In the genomic region with DNA sequence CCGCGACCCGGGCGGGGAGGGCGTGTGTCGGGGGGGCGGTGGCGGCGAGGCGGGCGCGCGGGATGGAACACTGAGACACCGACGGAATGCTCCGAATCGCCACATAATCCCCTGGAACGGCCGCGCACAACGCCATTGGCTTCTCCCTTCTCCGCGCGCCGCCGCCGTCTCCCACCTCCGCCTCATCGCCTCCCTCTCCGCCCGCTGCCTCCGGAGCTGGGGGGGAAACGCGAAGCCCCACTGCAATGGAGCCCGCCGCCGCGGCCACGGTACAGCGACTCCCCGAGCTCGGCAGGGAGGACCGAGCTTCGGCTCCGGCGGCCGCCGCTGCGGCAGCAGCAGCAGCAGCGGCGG, we compare ENCODE assay signal across 8 cellular contexts. TPM values are rescaled to one million over a fixed set of nuclear protein-coding genes. Genes with fewer than 3 reads are reported as not detected.
A peak's percentile ranks its signal among the peaks of the same experiment; 100 is the strongest.
DNase-seq lines count a peak whose midpoint lies in the region; ATAC-seq and TF ChIP-seq lines count a peak whose summit lies in the region.

Gene PHLPP1, plus strand, starts transcription at position 103 of the 354 bp plus-strand sequence. Its CDS starts 143 bp downstream, at position 246.

- peak within 1 kb of the TSS; percentile 94 for H2AK5ac ChIP-seq in neuronal stem cell (ENCODE audit: low read depth, low read length)

- peak within 1 kb of the TSS; percentile 73 for H3K4me3 Mint-ChIP-seq in GM23338
- H3K4me3 Mint-ChIP-seq in endothelial cell (ENCODE audit: unreplicated experiment) = peak within 1 kb of the TSS; percentile 87

- H3K9me3 Mint-ChIP-seq in GM23338 (peaks cover 6% of the 10 kb centered on the region; the same call in 1 of the 3 replicates), endothelial cell (ENCODE audit: unreplicated experiment) (no peaks in the 10 kb centered on the region)

- peak within 1 kb of the TSS; percentile 87 for H2BK120ac ChIP-seq in neuronal stem cell (ENCODE audit: low read depth, low read length)

- peak within 1 kb of the TSS; percentile 96 for H3K27ac Mint-ChIP-seq in GM23338
- peak within 1 kb of the TSS; percentile 90 for H3K27ac Mint-ChIP-seq in endothelial cell (ENCODE audit: unreplicated experiment)

- peak within 1 kb of the TSS; percentile 97 for H2BK12ac ChIP-seq in neuronal stem cell (ENCODE audit: low read length)

- H3K9me3 ChIP-seq in OCI-LY1 (ENCODE audit: low read length) = no peaks in the 10 kb centered on the region
- no peaks in the 10 kb centered on the region for H3K9me3 ChIP-seq in neuronal stem cell (replicated peaks in 1 of 2; ENCODE audit: control insufficient read depth in 2 of 2, insufficient read depth in 1 of 2, low read depth in 1 of 2, low read length in 2 of 2)

- peak within 1 kb of the TSS; percentile 100 for H3K18ac ChIP-seq in neuronal stem cell (ENCODE audit: low read length)

- peaks cover 30% of the 10 kb centered on the region for H3K4me1 ChIP-seq in GM23338 (ENCODE audit: insufficient read depth)
- H3K4me1 ChIP-seq in OCI-LY1 (ENCODE audit: insufficient read depth, low read length, severe bottlenecking) = peaks cover 33% of the 10 kb centered on the region
- peaks cover 3 to 10% of the 10 kb centered on the region in 2 donors for H3K4me1 ChIP-seq in neuronal stem cell (ENCODE audit: control insufficient read depth in 2 of 2, insufficient read depth in 1 of 2, low read depth in 1 of 2, low read length in 2 of 2)

- peak within 1 kb of the TSS; percentile 24 for H2BK15ac ChIP-seq in neuronal stem cell (ENCODE audit: low read length)

- peak; percentile 77 for DNase-seq in GM13977 (ENCODE audit: low spot score)
- DNase-seq in GM23338 (ENCODE audit: low spot score) = no peak
- DNase-seq in endothelial cell (ENCODE audit: low spot score) = no peak
- DNase-seq in neuronal stem cell (ENCODE audit: low spot score) = no peak
- DNase-seq in SW480 (ENCODE audit: low spot score) = no peak
- no peak for DNase-seq in activated CD4-positive, alpha-beta T cell treated with anti-CD3 and anti-CD28 coated beads for 48 hours

- H3K79me2 ChIP-seq in GM23338 (replicated peaks; ENCODE audit: insufficient read depth) = peaks cover 35% of the 10 kb centered on the region
- peaks cover 13% of the 10 kb centered on the region for H3K79me2 ChIP-seq in OCI-LY1 (ENCODE audit: insufficient read depth, low read length)

- H2BK5ac ChIP-seq in neuronal stem cell (ENCODE audit: low read length) = peak within 1 kb of the TSS; percentile 75

- H3K4me3 ChIP-seq in GM23338 (peak within 1 kb of the TSS; percentile 65), OCI-LY1 (ENCODE audit: low read depth, low read length, poor library complexity, severe bottlenecking) (peak within 1 kb of the TSS; percentile 74), neuronal stem cell (ENCODE audit: low read length in 2 of 2) (peak within 1 kb of the TSS; percentile 94 to 98)

- no CpG with 5 or more reads among the region's 51 CpGs for WGBS in neuronal stem cell (ENCODE audit: extremely low coverage in 2 of 2, insufficient read length in 2 of 2, insufficient replicate concordance in 1 of 2), 2 donors

- H2AFZ ChIP-seq in GM23338 (0 out of 2 replicates have a peak within 1 kb of the TSS, but pooled peaks have one; percentile 11), OCI-LY1 (ENCODE audit: low read length) (peak within 1 kb of the TSS; percentile 63; the same call in 1 of the 2 replicates), neuronal stem cell (ENCODE audit: low read length) (peak within 1 kb of the TSS; percentile 97)

- peak within 1 kb of the TSS; percentile 75 for H3K4me2 ChIP-seq in GM23338
- H3K4me2 ChIP-seq in OCI-LY1 (ENCODE audit: low read length) = peak within 1 kb of the TSS; percentile 75
- peak within 1 kb of the TSS; percentile 94 for H3K4me2 ChIP-seq in neuronal stem cell (ENCODE audit: insufficient read depth, low read length, poor library complexity, severe bottlenecking)

- ATAC-seq in GM23338 = no peak
- ATAC-seq in GM18870 (IDR thresholded peaks at IDR 0.05; ENCODE audit: unreplicated experiment) = no peak

- H3K36me3 ChIP-seq in GM23338 (ENCODE audit: insufficient read depth) (no peaks in the 10 kb centered on the region), OCI-LY1 (ENCODE audit: insufficient read depth, low read length) (no peaks in the 10 kb centered on the region), neuronal stem cell (replicated peaks in 1 of 2; ENCODE audit: control insufficient read depth in 2 of 2, insufficient read depth in 2 of 2, low read length in 2 of 2) (peaks cover 0 to 3% of the 10 kb centered on the region in 2 donors)

- TF ChIP-seq CTCF in GM13977 (IDR thresholded peaks at IDR 0.05; ENCODE audit: extremely low read depth, insufficient read depth, missing control alignments) (no peak), GM23338 (conservative IDR thresholded peaks at IDR 0.05; ENCODE audit: low read depth in 2 of 2) (no peak), OCI-LY1 (IDR thresholded peaks at IDR 0.05; ENCODE audit: low read length) (no peak), endothelial cell (IDR thresholded peaks at IDR 0.05; ENCODE audit: unreplicated experiment) (no peak)

- H3K14ac ChIP-seq in neuronal stem cell (ENCODE audit: low read length) = peak within 1 kb of the TSS; percentile 99

- H3K27ac ChIP-seq in GM23338 (ENCODE audit: low read depth) (peak within 1 kb of the TSS; percentile 81), OCI-LY1 (ENCODE audit: low read depth, low read length, poor library complexity, severe bottlenecking) (no peak within 1 kb of the TSS), neuronal stem cell (replicated peaks; ENCODE audit: low read length) (peak within 1 kb of the TSS; percentile 97)

- H4K8ac ChIP-seq in neuronal stem cell (ENCODE audit: low read depth, low read length) = no peak within 1 kb of the TSS

- H3K36me3 Mint-ChIP-seq in GM23338 (ENCODE audit: low read depth) = peaks cover 25% of the 10 kb centered on the region
- peaks cover 14% of the 10 kb centered on the region for H3K36me3 Mint-ChIP-seq in endothelial cell (ENCODE audit: low read depth, unreplicated experiment)

- peaks cover 17% of the 10 kb centered on the region for H4K20me1 ChIP-seq in GM23338 (replicated peaks; ENCODE audit: insufficient read depth)
- no peaks in the 10 kb centered on the region for H4K20me1 ChIP-seq in OCI-LY1 (ENCODE audit: insufficient read depth, low read length)

- no peaks in the 10 kb centered on the region for H3F3A ChIP-seq in GM23338 (replicated peaks; ENCODE audit: low read depth)
- no peaks in the 10 kb centered on the region for H3F3A ChIP-seq in OCI-LY1 (ENCODE audit: insufficient read depth, low read length)

- H3K27me3 ChIP-seq in GM23338 (ENCODE audit: insufficient read depth) (no peaks in the 10 kb centered on the region), OCI-LY1 (ENCODE audit: insufficient read depth, low read length) (no peaks in the 10 kb centered on the region), neuronal stem cell (ENCODE audit: control insufficient read depth in 3 of 3, insufficient read depth in 3 of 3, low read depth in 1 of 3, low read length in 3 of 3) (no peaks in the 10 kb centered on the region)

- H3K4me1 Mint-ChIP-seq in GM23338 (peaks cover 27% of the 10 kb centered on the region), endothelial cell (ENCODE audit: unreplicated experiment) (peaks cover 33% of the 10 kb centered on the region)

- peak within 1 kb of the TSS; percentile 84 for H3K4ac ChIP-seq in neuronal stem cell (ENCODE audit: low read length)

- peak within 1 kb of the TSS; percentile 95 for H3K23ac ChIP-seq in neuronal stem cell (ENCODE audit: low read depth, low read length, poor library complexity)

- H3K27me3 Mint-ChIP-seq in GM23338 (ENCODE audit: insufficient read depth, low read depth, poor library complexity) (peaks cover 19% of the 10 kb centered on the region), endothelial cell (ENCODE audit: unreplicated experiment) (peaks cover 20% of the 10 kb centered on the region)

- in situ Hi-C loops in GM13977 (cut with MboI; ENCODE audit: low pct_unique_long_range_greater_than_20kb, low sequenced_read_pairs, unreplicated experiment) = loop anchor here (10.0 to 25.0 kb wide), 2 partner anchors 229 to 722 kb away; no protein-coding TSS in a partner anchor

- H3K9me2 ChIP-seq in GM23338 (ENCODE audit: insufficient read depth) (no peaks in the 10 kb centered on the region), OCI-LY1 (ENCODE audit: low read depth, low read length) (no peaks in the 10 kb centered on the region)

- peak within 1 kb of the TSS; percentile 70 for H3K9ac ChIP-seq in OCI-LY1 (ENCODE audit: low read length)
- peak within 1 kb of the TSS; percentile 98 for H3K9ac ChIP-seq in neuronal stem cell (ENCODE audit: low read depth, low read length, poor library complexity)

- H4K91ac ChIP-seq in neuronal stem cell (ENCODE audit: low read depth, low read length, poor library complexity) = no peak within 1 kb of the TSS

- peaks cover 5% of the 10 kb centered on the region for H3K79me1 ChIP-seq in neuronal stem cell (ENCODE audit: low read depth, low read length)

TF ChIP-seq in GM23338, 12 proteins besides CTCF, POLR2A, EP300 and RAD21 (continues in another document):
- TF ChIP-seq CREB1 (CRISPR knock-in tag; IDR thresholded peaks at IDR 0.05; ENCODE audit: low read depth) (no peak), EZH2phosphoT487 (IDR thresholded peaks at IDR 0.05; ENCODE audit: unreplicated experiment) (no peak), STAT1 (IDR thresholded peaks at IDR 0.05; ENCODE audit: unreplicated experiment) (no peak), JUNB (IDR thresholded peaks at IDR 0.05; ENCODE audit: unreplicated experiment) (no peak)

RNA-seq across cellular contexts. Expression of gene PHLPP1, which starts in this region (rescaled TPM):
- total RNA-seq in GM23338 (2014; rRNA removed; shearing (Covaris generic)) = 72.5 and 73.6 TPM in 2 replicates
- polyA plus RNA-seq in GM23338 (2016; fragmentation: Nextera tagmentation; extraction: Ambion mirVana) = 15.7 and 16.3 TPM in 2 replicates
- total RNA-seq in endothelial cell (ENCODE audit: unreplicated experiment) = 47.3 TPM
- polyA plus RNA-seq in neuronal stem cell (2013, experiment 1 of 2) = 10.4 TPM
- 10.8 TPM for polyA plus RNA-seq in neuronal stem cell (2013, experiment 2 of 2)

Comparison
In these comparisons a context has a peak if more than half of its experiments do, and no peak if none do; other contexts are left out.
1. H2AFZ ChIP-seq: peak in every context shown above with its lines; median percentile 97 in neuronal stem cell; 63 in OCI-LY1; 11 in GM23338.